14 cellular contexts compared by ENCODE assay signal in the genomic region with DNA sequence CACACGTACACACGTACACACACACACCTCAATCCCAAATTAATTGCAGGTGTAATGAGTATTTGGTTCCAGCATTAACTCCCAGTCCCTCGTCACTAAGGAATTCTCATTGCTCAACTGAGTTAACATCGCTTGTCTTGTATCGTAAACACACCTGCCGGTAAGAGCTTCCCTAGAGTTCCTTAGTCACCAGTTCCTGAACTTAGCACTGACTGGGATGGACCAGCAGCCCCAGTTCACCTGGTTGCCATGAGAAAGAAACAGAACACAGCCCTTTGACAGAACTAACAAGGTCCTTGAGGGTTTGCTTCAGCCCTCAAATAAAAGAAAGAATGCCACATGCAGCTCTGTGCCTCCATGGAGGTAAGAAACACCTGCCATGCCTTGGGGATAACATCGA.
A peak's percentile ranks its signal among the peaks of the same experiment; 100 is the strongest.
DNase-seq lines count a peak whose midpoint lies in the region.
"Had no signal": no experiment of that assay in that cellular context is flagged by ENCODE, and none has a peak within 500 bp of the region (broad histone marks: within the 10 kb centered on the region; RNA-seq: fewer than 3 reads in every experiment).

No MANE protein-coding gene starts in this region.

- H4K12ac ChIP-seq in trophoblast cell (ENCODE audit: low read depth, low read length), result no peak overlapping the region

- H3K4me3 ChIP-seq in trophoblast cell (ENCODE audit: low read depth, low read length), result no peak overlapping the region
- H3K4me3 ChIP-seq: HAP-1 had no signal

- no peak overlapping the region for H2AK5ac ChIP-seq in trophoblast cell (ENCODE audit: low read length)

- H2BK120ac ChIP-seq in trophoblast cell (ENCODE audit: insufficient read depth, low read length, poor library complexity), result no peak overlapping the region

- DNase-seq in NCI-H2171 treated with DMSO at 0.1 percent for 48 hours (lab: John Stamatoyannopoulos, UW) (peak; percentile 50), NCI-H2171 (lab: John Stamatoyannopoulos, UW) (no peak), NCI-H146 treated with DMSO at 0.1 percent for 48 hours (lab: John Stamatoyannopoulos, UW; ENCODE audit: unreplicated experiment) (peak; percentile 82), NCI-H526 treated with DMSO at 0.1 percent for 48 hours (lab: John Stamatoyannopoulos, UW) (peak; percentile 43), trophoblast cell (peak; percentile 4 to 19), SIG-M5 treated with dmso at 0.1 percent for 504 hours (lab: John Stamatoyannopoulos, UW; ENCODE audit: unreplicated experiment) (no peak), kidney tubule cell (ENCODE audit: low spot score) (no peak), SKM-1 treated with dmso at 0.1 percent for 144 hours (lab: John Stamatoyannopoulos, UW; ENCODE audit: unreplicated experiment) (no peak)
- DNase-seq: C1 segment of cervical spinal cord, DMS79, NCI-H1048, T-cell, T-helper 9 cell had no signal

- H4K91ac ChIP-seq in trophoblast cell (ENCODE audit: low read depth, low read length), result no peak overlapping the region

- H4K8ac ChIP-seq in trophoblast cell (ENCODE audit: low read depth, low read length), result no peak overlapping the region

- H3K79me1 ChIP-seq in trophoblast cell (ENCODE audit: low read length), result no peaks in the 10 kb centered on the region

- no peaks in the 10 kb centered on the region for H3K36me3 ChIP-seq in trophoblast cell (ENCODE audit: control insufficient read depth in 1 of 2, insufficient read depth in 2 of 2, low read length in 2 of 2)
- H3K36me3 ChIP-seq: HAP-1 had no signal

- no peaks in the 10 kb centered on the region for H3K79me2 ChIP-seq in trophoblast cell (ENCODE audit: control insufficient read depth, insufficient read depth, low read length, poor library complexity)

- H3K9me3 ChIP-seq in trophoblast cell (ENCODE audit: insufficient read depth, low read depth, low read length), result no peaks in the 10 kb centered on the region
- H3K9me3 ChIP-seq: HAP-1 had no signal

- no peak overlapping the region for H3K9ac ChIP-seq in trophoblast cell (ENCODE audit: low read length)

- no peak overlapping the region for H3K23ac ChIP-seq in trophoblast cell (ENCODE audit: low read length)

- H3K27me3 ChIP-seq in trophoblast cell (ENCODE audit: insufficient read depth, low read length), result no peaks in the 10 kb centered on the region

- no peaks in the 10 kb centered on the region for H3K4me1 ChIP-seq in trophoblast cell (ENCODE audit: control insufficient read depth in 1 of 2, insufficient read depth in 2 of 2, low read length in 2 of 2)
- H3K4me1 ChIP-seq: HAP-1 had no signal

- H3K4ac ChIP-seq in trophoblast cell (ENCODE audit: low read depth, low read length), result no peak overlapping the region

- H2BK12ac ChIP-seq in trophoblast cell (ENCODE audit: low read length), result no peak overlapping the region

- no peak overlapping the region for H2BK5ac ChIP-seq in trophoblast cell (ENCODE audit: low read depth, low read length, poor library complexity)

- H3K27ac ChIP-seq in trophoblast cell (ENCODE audit: low read depth, low read length), result no peak overlapping the region

- H3K4me2 ChIP-seq in trophoblast cell (ENCODE audit: low read length), result no peak overlapping the region

- H3K14ac ChIP-seq in trophoblast cell (ENCODE audit: low read length), result no peak overlapping the region

- no peak overlapping the region for H3K18ac ChIP-seq in trophoblast cell (ENCODE audit: low read length)

- WGBS in trophoblast cell (ENCODE audit: extremely low coverage, insufficient coverage, insufficient read length), result no CpG with 5 or more reads among the region's 7 CpGs

- no peak overlapping the region for H2AFZ ChIP-seq in trophoblast cell (ENCODE audit: insufficient read depth, low read length, poor library complexity)

Comparison
In these comparisons a context has a peak if more than half of its experiments do, and no peak if none do; other contexts are left out.
1. DNase-seq: peak in NCI-H2171 treated with DMSO at 0.1 percent for 48 hours (single experiment), NCI-H146 treated with DMSO at 0.1 percent for 48 hours (single experiment), NCI-H526 treated with DMSO at 0.1 percent for 48 hours (single experiment) and trophoblast cell (2 of 2); none in NCI-H2171 (single experiment), SIG-M5 treated with dmso at 0.1 percent for 504 hours (single experiment), kidney tubule cell (single experiment) and SKM-1 treated with dmso at 0.1 percent for 144 hours (single experiment).